ENCODE assay signal across 8 cellular contexts in genomic region chrX:71067727-71068051, GRCh38. TPM values are rescaled to one million over a fixed set of nuclear protein-coding genes. Genes with fewer than 3 reads are reported as not detected.
A peak's percentile ranks its signal among the peaks of the same experiment; 100 is the strongest.
DNase-seq lines count a peak whose midpoint lies in the region; ATAC-seq and TF ChIP-seq lines count a peak whose summit lies in the region.

No MANE protein-coding gene starts in this region.

- no peak for ATAC-seq in activated T-cell treated with anti-CD3 and anti-CD28 coated beads, Interleukin-2, amount 50 U/mL, for 4 hours
- peak; percentile 34 for ATAC-seq in SK-N-SH treated with all-trans-retinoic acid at 6 μM for 48 hours

- TF ChIP-seq POLR2A in prostate gland (IDR thresholded peaks at IDR 0.05): no peak

- peak overlapping the region; percentile 96 for H3K4me3 Mint-ChIP-seq in activated T-cell treated with anti-CD3 and anti-CD28 coated beads, Interleukin-2, amount 50 U/mL, for 4 hours

- 0% methylated on average over 11 of the region's 11 CpGs for WGBS in prostate gland

- intact Hi-C loops in prostate gland (cut with DNase I): no loop called here

- DNase-seq in activated T-cell treated with anti-CD3 and anti-CD28 coated beads, Interleukin-2, amount 50 U/mL, for 4 hours: no peak
- DNase-seq in activated T-cell treated with anti-CD3 and anti-CD28 coated beads for 4 hours (no peak), fibroblast of villous mesenchyme (ENCODE audit: low read depth) (no peak), prostate gland (ENCODE audit: low spot score) (no peak), DMS 273 (lab: John Stamatoyannopoulos, UW; ENCODE audit: unreplicated experiment) (no peak), Ammon's horn (ENCODE audit: low spot score) (no peak)
- DNase-seq in activated CD8-positive, alpha-beta memory T cell treated with anti-CD3 and anti-CD28 coated beads for 24 hours: no peak

- H3K4me1 Mint-ChIP-seq in activated T-cell treated with anti-CD3 and anti-CD28 coated beads, Interleukin-2, amount 50 U/mL, for 4 hours (ENCODE audit: low read depth): peaks cover 14% of the 10 kb centered on the region

- peak overlapping the region; percentile 77 for H3K4me3 ChIP-seq in fibroblast of villous mesenchyme (ENCODE audit: low read depth, low read length)
- H3K4me3 ChIP-seq in prostate gland: peak overlapping the region; percentile 44 to 52

- H3K36me3 ChIP-seq in prostate gland: no peaks in the 10 kb centered on the region

- H3K36me3 Mint-ChIP-seq in activated T-cell treated with anti-CD3 and anti-CD28 coated beads, Interleukin-2, amount 50 U/mL, for 4 hours (ENCODE audit: insufficient read depth): peaks cover 10% of the 10 kb centered on the region

- H3K27ac ChIP-seq in prostate gland: peak overlapping the region; percentile 79 to 86

- no peaks in the 10 kb centered on the region for H3K9me3 Mint-ChIP-seq in activated T-cell treated with anti-CD3 and anti-CD28 coated beads, Interleukin-2, amount 50 U/mL, for 4 hours

- no peaks in the 10 kb centered on the region for H3K9me3 ChIP-seq in prostate gland

- H3K4me1 ChIP-seq in prostate gland (replicated peaks): no peaks in the 10 kb centered on the region

- no peaks in the 10 kb centered on the region for H3K27me3 ChIP-seq in prostate gland (replicated peaks; ENCODE audit: insufficient read depth)

- TF ChIP-seq CTCF in fibroblast of villous mesenchyme (IDR thresholded peaks at IDR 0.05; ENCODE audit: insufficient read depth, low read depth, low read length): no peak
- TF ChIP-seq CTCF in prostate gland (IDR thresholded peaks at IDR 0.05): no peak

- peaks cover 6% of the 10 kb centered on the region for H3K27me3 Mint-ChIP-seq in activated T-cell treated with anti-CD3 and anti-CD28 coated beads, Interleukin-2, amount 50 U/mL, for 4 hours (ENCODE audit: low read depth)

TF ChIP-seq in SK-N-SH treated with all-trans-retinoic acid at 6 μM for 48 hours, 23 proteins besides CTCF, POLR2A, EP300 and RAD21:
- TF ChIP-seq SNAI2 (CRISPR knock-in tag; IDR thresholded peaks at IDR 0.05): no peak
- no peak for TF ChIP-seq CREB5 (CRISPR knock-in tag; IDR thresholded peaks at IDR 0.05; ENCODE audit: low read depth)
- TF ChIP-seq ESRRG (CRISPR knock-in tag; IDR thresholded peaks at IDR 0.05): no peak
- no peak for TF ChIP-seq ZNF8 (CRISPR knock-in tag; IDR thresholded peaks at IDR 0.05)
- no peak for TF ChIP-seq ZC3H10 (CRISPR knock-in tag; IDR thresholded peaks at IDR 0.05)
- no peak for TF ChIP-seq BACH2 (CRISPR knock-in tag; IDR thresholded peaks at IDR 0.05; ENCODE audit: borderline replicate concordance)
- TF ChIP-seq RARB (CRISPR knock-in tag; IDR thresholded peaks at IDR 0.05): no peak
- no peak for TF ChIP-seq GLIS3 (CRISPR knock-in tag; IDR thresholded peaks at IDR 0.05)
- TF ChIP-seq PATZ1 (CRISPR knock-in tag; IDR thresholded peaks at IDR 0.05; ENCODE audit: borderline replicate concordance): no peak
- TF ChIP-seq ARNTL (CRISPR knock-in tag; IDR thresholded peaks at IDR 0.05; ENCODE audit: borderline replicate concordance, low read depth): no peak

RNA-seq across cellular contexts. Expression of gene SNX12, which starts 0.4 kb away (rescaled TPM):
- total RNA-seq in activated T-cell treated with anti-CD3 and anti-CD28 coated beads, Interleukin-2, amount 50 U/mL, for 4 hours: 10 to 100 TPM; 55.9 to 62.7 (median 58.4) TPM
- total RNA-seq in fibroblast of villous mesenchyme (61.5 and 73.4 TPM in 2 replicates), prostate gland (10 to 100 TPM; 54.5 to 65.5 TPM)

RNA-seq across cellular contexts. Expression of gene FOXO4, which starts 28.0 kb away (rescaled TPM):
- 1 to 10 TPM; 3.4 to 6.4 (median 5.2) TPM for total RNA-seq in activated T-cell treated with anti-CD3 and anti-CD28 coated beads, Interleukin-2, amount 50 U/mL, for 4 hours
- total RNA-seq in fibroblast of villous mesenchyme: 4.3 and 4.5 TPM in 2 replicates
- total RNA-seq in prostate gland: 10 to 100 TPM; 40.4 to 74.0 TPM

RNA-seq across cellular contexts. Expression of gene CXorf65, which starts 38.9 kb away (rescaled TPM):
- total RNA-seq in activated T-cell treated with anti-CD3 and anti-CD28 coated beads, Interleukin-2, amount 50 U/mL, for 4 hours: 10 to 100 TPM in 1 of 3 donors, 1 to 10 TPM in 2; 6.0 to 11.3 (median 6.6) TPM
- total RNA-seq in fibroblast of villous mesenchyme (not detected in 2 replicates), prostate gland (not detected)

RNA-seq across cellular contexts. Expression of gene IL2RG, which starts 43.7 kb away (rescaled TPM):
- 100 to 1,000 TPM; 214 to 305 (median 276) TPM for total RNA-seq in activated T-cell treated with anti-CD3 and anti-CD28 coated beads, Interleukin-2, amount 50 U/mL, for 4 hours
- total RNA-seq in fibroblast of villous mesenchyme (not detected in 2 replicates), prostate gland (1 to 10 TPM in 1 of 2 donors, under 1 TPM in 1; 0.73 to 2.8 TPM)

RNA-seq across cellular contexts. Expression of gene MED12, which starts 50.7 kb away (rescaled TPM):
- total RNA-seq in activated T-cell treated with anti-CD3 and anti-CD28 coated beads, Interleukin-2, amount 50 U/mL, for 4 hours: 10 to 100 TPM; 33.7 to 43.9 (median 39.8) TPM
- total RNA-seq in fibroblast of villous mesenchyme (31.5 and 34.5 TPM in 2 replicates), prostate gland (10 to 100 TPM; 29.4 to 82.3 TPM)
